12 cellular contexts compared by ENCODE assay signal in the genomic region with DNA sequence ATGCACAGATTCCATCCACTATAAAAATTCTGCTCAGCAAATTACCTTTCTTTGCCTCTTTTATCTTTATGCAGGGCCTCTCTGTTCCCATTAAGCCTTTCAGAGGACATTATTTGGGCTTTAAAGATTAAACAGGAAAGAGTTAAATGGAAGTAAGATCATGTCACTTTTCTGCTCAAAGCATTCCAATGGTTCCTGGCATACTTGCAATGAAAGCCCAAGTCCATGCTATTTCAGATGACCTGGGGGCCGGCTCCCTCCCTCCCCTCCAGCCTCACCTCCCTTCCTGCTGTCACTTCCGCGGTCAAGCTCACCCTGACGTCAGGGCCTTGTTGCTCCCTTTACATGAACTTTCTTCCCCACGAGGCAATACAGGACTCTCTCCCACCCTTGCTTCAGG.
DNase-seq lines count a peak whose midpoint lies in the region; ATAC-seq and TF ChIP-seq lines count a peak whose summit lies in the region.
"Had no signal": no experiment of that assay in that cellular context is flagged by ENCODE, and none has a peak within 500 bp of the region (broad histone marks: within the 10 kb centered on the region; RNA-seq: fewer than 3 reads in every experiment).

No MANE protein-coding gene starts in this region.

- H3K27me3 ChIP-seq in WERI-Rb-1 (ENCODE audit: insufficient read depth, low read depth, severe bottlenecking), result no peaks in the 10 kb centered on the region
- H3K27me3 ChIP-seq: spleen had no signal

- TF ChIP-seq CTCF in Calu3 (IDR thresholded peaks at IDR 0.05; ENCODE audit: unreplicated experiment), result no peak
- no peak for TF ChIP-seq CTCF in WERI-Rb-1 (IDR thresholded peaks at IDR 0.05; ENCODE audit: low read depth, low read length)

- no TSS peak for BruUV-seq in Calu3 (replicated peaks; lab: Mats Ljungman, UMichigan)

- H3K27ac Mint-ChIP-seq in Calu3 (ENCODE audit: unreplicated experiment), result peak overlapping the region; percentile 71

- peaks cover 34% of the 10 kb centered on the region for H3K4me1 Mint-ChIP-seq in Calu3 (ENCODE audit: low read depth, unreplicated experiment)

- no peak overlapping the region for H3K27ac ChIP-seq in WERI-Rb-1
- H3K27ac ChIP-seq: spleen had no signal

- DNase-seq in Calu3, result peak; percentile 64
- DNase-seq in NCI-H226, result peak; percentile 51
- peak; percentile 97 for DNase-seq in dermis blood vessel endothelial cell
- no peak for DNase-seq in left lobe of liver (ENCODE audit: low spot score)
- DNase-seq in NK-92 (lab: John Stamatoyannopoulos, UW; ENCODE audit: unreplicated experiment), result no peak
- DNase-seq in WERI-Rb-1, result no peak
- no peak for DNase-seq in NCI-H187 (lab: John Stamatoyannopoulos, UW)
- DNase-seq in anterior cingulate cortex (lab: John Stamatoyannopoulos, UW), result no peak
- DNase-seq: C1 segment of cervical spinal cord, H7, NCI-H526, spleen had no signal

- H3K9me3 ChIP-seq in WERI-Rb-1 (ENCODE audit: severe bottlenecking), result no peaks in the 10 kb centered on the region

- H3K27me3 Mint-ChIP-seq in Calu3 (ENCODE audit: unreplicated experiment), result no peaks in the 10 kb centered on the region

- ATAC-seq in left lobe of liver, result peak; percentile 38

- H3K36me3 Mint-ChIP-seq in Calu3 (ENCODE audit: insufficient read depth, unreplicated experiment), result peaks cover 12% of the 10 kb centered on the region

- H3K36me3 ChIP-seq in WERI-Rb-1, result peaks cover 2% of the 10 kb centered on the region; the same call in 1 of the 2 replicates

- H3K9me3 Mint-ChIP-seq in Calu3 (ENCODE audit: low read depth, unreplicated experiment), result no peaks in the 10 kb centered on the region

- no peak overlapping the region for H3K4me3 ChIP-seq in WERI-Rb-1 (ENCODE audit: low read depth, low read length)
- H3K4me3 ChIP-seq: spleen had no signal

- intact Hi-C loops in Calu3 (cut with micrococcal nuclease; ENCODE audit: unreplicated experiment), result loop anchor here (5.0 kb wide), 2 partner anchors 73 to 123 kb away; a partner anchor contains a TSS

- H3K4me3 Mint-ChIP-seq in Calu3 (ENCODE audit: low read depth, unreplicated experiment), result peak overlapping the region; percentile 20

- CTCF ChIA-PET in Calu3 (lab: Charles Lee), result no interaction called here

Comparison
In these comparisons a context has a peak if more than half of its experiments do, and no peak if none do; other contexts are left out.
1. DNase-seq: peak in Calu3 (single experiment), NCI-H226 (single experiment) and dermis blood vessel endothelial cell (single experiment); none in left lobe of liver (single experiment), NK-92 (single experiment), WERI-Rb-1 (single experiment), NCI-H187 (0 of 2) and anterior cingulate cortex (0 of 58).